Comparison of ENCODE assay signal across 8 cellular contexts in the genomic region with DNA sequence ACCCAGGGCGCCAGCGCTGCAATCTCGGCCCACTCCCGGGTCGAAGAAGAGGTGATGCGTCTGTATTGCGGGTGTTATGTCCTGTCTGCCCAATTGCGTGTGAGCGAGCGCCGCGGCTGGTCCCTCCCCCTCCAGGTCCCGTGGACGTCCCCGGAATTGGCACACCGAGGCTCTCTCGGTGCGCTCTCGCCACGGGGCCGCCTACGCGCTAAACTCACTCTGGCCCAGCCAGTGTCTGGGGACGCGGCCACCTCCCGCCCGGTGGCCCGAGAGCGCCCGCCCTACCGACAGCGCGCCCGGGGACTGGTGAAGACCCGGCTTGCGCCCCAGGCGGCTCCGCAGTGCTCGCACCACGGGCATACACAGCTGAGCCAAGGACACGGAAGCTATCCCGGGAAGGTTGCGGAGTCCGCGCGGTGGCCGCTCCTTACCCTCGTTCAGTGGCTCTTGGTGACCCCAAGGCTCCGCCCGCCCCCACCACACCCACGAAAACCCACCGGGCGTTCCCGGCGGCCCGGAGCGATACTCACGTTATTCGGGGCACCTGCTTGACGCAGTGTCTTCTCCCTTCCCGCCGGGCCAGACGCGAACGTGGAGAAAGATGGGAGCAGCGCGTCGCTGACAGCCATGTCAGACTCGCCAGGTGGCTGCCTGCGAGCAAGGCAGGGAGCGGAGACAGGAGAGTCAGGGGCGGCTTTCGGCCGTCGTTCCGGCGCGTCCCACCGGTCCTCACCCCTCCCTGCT. TPM values are rescaled to one million over a fixed set of nuclear protein-coding genes. Genes with fewer than 3 reads are reported as not detected.
DNase-seq lines count a peak whose midpoint lies in the region; ATAC-seq and TF ChIP-seq lines count a peak whose summit lies in the region.

No MANE protein-coding gene starts in this region.

- H3K9me3 Mint-ChIP-seq in stimulated activated naive B cell treated with anti-CD40 and anti-IgM and Interleukin-4, amounts not matched to agents 10 μg/mL and 1 μg/mL and 100 μg/mL, for 72 hours: peaks cover 0 to 1% of the 10 kb centered on the region in 2 donors

- intact Hi-C loops in left colon (cut with DNase I, micrococcal nuclease): no loop called here

- H3K27me3 Mint-ChIP-seq in stimulated activated naive B cell treated with anti-CD40 and anti-IgM and Interleukin-4, amounts not matched to agents 10 μg/mL and 1 μg/mL and 100 μg/mL, for 72 hours: peaks cover 45 to 50% of the 10 kb centered on the region in 2 donors

- ATAC-seq in left colon (peak; percentile 39), GM21619 (IDR thresholded peaks at IDR 0.05; ENCODE audit: unreplicated experiment) (no peak)
- peak; percentile 16 to 38 for ATAC-seq in stimulated activated naive B cell treated with anti-CD40 and anti-IgM and Interleukin-4, amounts not matched to agents 10 μg/mL and 1 μg/mL and 100 μg/mL, for 72 hours (replicated peaks)

- DNase-seq in NCI-H2081 (lab: John Stamatoyannopoulos, UW): peak; percentile 26 to 50
- DNase-seq in NCI-H2081 treated with DMSO at 0.1 percent for 48 hours (lab: John Stamatoyannopoulos, UW): no peak
- DNase-seq in NCI-H748 (lab: John Stamatoyannopoulos, UW; ENCODE audit: unreplicated experiment): peak; percentile 86
- DNase-seq in choroid plexus epithelial cell (ENCODE audit: low read depth): peak; percentile 55
- DNase-seq in left colon: peak; percentile 80 to 82
- DNase-seq in stimulated activated naive B cell treated with anti-CD40 and anti-IgM and Interleukin-4, amounts not matched to agents 10 μg/mL and 1 μg/mL and 100 μg/mL, for 72 hours: peak; percentile 41
- DNase-seq in globus pallidus (ENCODE audit: low spot score): no peak

- H3K4me3 Mint-ChIP-seq in stimulated activated naive B cell treated with anti-CD40 and anti-IgM and Interleukin-4, amounts not matched to agents 10 μg/mL and 1 μg/mL and 100 μg/mL, for 72 hours: peak overlapping the region; percentile 82 to 89

- H3K36me3 Mint-ChIP-seq in stimulated activated naive B cell treated with anti-CD40 and anti-IgM and Interleukin-4, amounts not matched to agents 10 μg/mL and 1 μg/mL and 100 μg/mL, for 72 hours: peaks cover 3 to 8% of the 10 kb centered on the region in 2 donors

- peak overlapping the region; percentile 70 for H3K4me3 ChIP-seq in choroid plexus epithelial cell (ENCODE audit: low read depth, low read length)

- H3K4me1 Mint-ChIP-seq in stimulated activated naive B cell treated with anti-CD40 and anti-IgM and Interleukin-4, amounts not matched to agents 10 μg/mL and 1 μg/mL and 100 μg/mL, for 72 hours: peaks cover 22 to 40% of the 10 kb centered on the region in 2 donors

- H3K27ac Mint-ChIP-seq in stimulated activated naive B cell treated with anti-CD40 and anti-IgM and Interleukin-4, amounts not matched to agents 10 μg/mL and 1 μg/mL and 100 μg/mL, for 72 hours: peak overlapping the region; percentile 91

- TF ChIP-seq CTCF in choroid plexus epithelial cell (conservative IDR thresholded peaks at IDR 0.05; ENCODE audit: low read depth, low read length): no peak

RNA-seq across cellular contexts. Expression of a gene that starts 1.0 kb away (rescaled TPM):
- 100 to 1,000 TPM; 481 to 507 TPM for total RNA-seq in left colon

Comparison
In these comparisons a context has a peak if more than half of its experiments do, and no peak if none do; other contexts are left out.
1. DNase-seq: peak in NCI-H2081 (2 of 2), NCI-H748 (single experiment), choroid plexus epithelial cell (single experiment), left colon (2 of 2) and stimulated activated naive B cell treated with anti-CD40 and anti-IgM and Interleukin-4, amounts not matched to agents 10 μg/mL and 1 μg/mL and 100 μg/mL, for 72 hours (single experiment); none in NCI-H2081 treated with DMSO at 0.1 percent for 48 hours (single experiment) and globus pallidus (single experiment).